20 cellular contexts compared by ENCODE assay signal in the genomic region with DNA sequence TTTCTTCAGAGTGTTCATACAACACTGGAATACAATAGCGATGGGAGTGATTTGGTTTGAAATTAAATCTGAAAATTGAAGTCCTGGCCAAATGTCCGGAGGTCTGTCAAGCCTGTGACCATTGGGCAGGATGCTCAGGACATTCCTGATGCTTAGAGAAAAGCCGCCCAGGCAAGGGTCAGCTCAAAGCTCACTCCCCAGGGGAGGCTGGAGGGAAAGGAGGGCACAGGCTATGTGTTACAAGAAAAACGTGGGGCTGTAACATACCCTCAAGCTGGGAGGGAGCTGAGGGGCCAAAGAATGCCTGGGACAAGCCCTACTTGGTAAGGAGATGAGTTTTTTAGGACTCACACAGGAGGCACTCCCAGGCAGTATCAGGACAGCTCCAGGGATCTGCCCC.
"Had no signal": no experiment of that assay in that cellular context is flagged by ENCODE, and none has a peak within 500 bp of the region (broad histone marks: within the 10 kb centered on the region; RNA-seq: fewer than 3 reads in every experiment).

No MANE protein-coding gene starts in this region.

- DNase-seq: activated CD4-positive, alpha-beta T cell treated with anti-CD3 and anti-CD28 coated beads, Interleukin-2, amount 50 U/mL, for 1 hour; activated CD4-positive, CD25-positive, alpha-beta regulatory T cell; activated naive CD4-positive, alpha-beta T cell treated with anti-CD3 and anti-CD28 coated beads, Interleukin-2, amount 10 ng/mL, durations not matched to agents 7 days and 5 days; activated naive CD8-positive, alpha-beta T cell treated with anti-CD3 and anti-CD28 coated beads, Interleukin-2, amount 50 U/mL, for 24 hours; activated T-cell treated with anti-CD3 and anti-CD28 coated beads for 4 hours; anterior cingulate cortex; caudate nucleus; foreskin keratinocyte; left ventricle myocardium inferior; mucosa of descending colon; stimulated activated CD4-positive, alpha-beta T cell treated with anti-CD3 and anti-CD28 coated beads, Interleukin-1b, Interleukin-23, amount 100 ng/mL, for 48 hours; stimulated activated naive CD8-positive, alpha-beta T cell treated with anti-CD3 and anti-CD28 coated beads, Interleukin-15, Interleukin-2, amounts not matched to agents 100 U/mL and 50 U/mL, for 24 hours; T1000; trophoblast cell had no signal

- H3K9me3 ChIP-seq: mucosa of descending colon, pancreas, suprapubic skin had no signal

- H3K27me3 ChIP-seq: foreskin keratinocyte, hepatocyte had no signal

- H3K4me1 ChIP-seq: foreskin keratinocyte, left ventricle myocardium inferior, pancreas, suprapubic skin had no signal

- ATAC-seq: activated naive CD8-positive, alpha-beta T cell treated with anti-CD3 and anti-CD28 coated beads, Interleukin-2, amount 50 U/mL, for 24 hours; foreskin keratinocyte; mucosa of descending colon; naive thymus-derived CD8-positive, alpha-beta T cell; pancreas; stimulated activated naive CD8-positive, alpha-beta T cell treated with anti-CD3 and anti-CD28 coated beads, Interleukin-15, Interleukin-2, amounts not matched to agents 100 U/mL and 50 U/mL, for 24 hours had no signal

- H3K36me3 ChIP-seq: left ventricle myocardium inferior, pancreas, suprapubic skin had no signal

- H3K27ac ChIP-seq: dorsolateral prefrontal cortex, epithelial cell of prostate, foreskin keratinocyte, hepatocyte, left ventricle myocardium inferior, pancreas, suprapubic skin had no signal

- H3K4me3 ChIP-seq: dorsolateral prefrontal cortex, hepatocyte, left ventricle myocardium inferior, mucosa of descending colon, pancreas, suprapubic skin had no signal
